In the genomic region with DNA sequence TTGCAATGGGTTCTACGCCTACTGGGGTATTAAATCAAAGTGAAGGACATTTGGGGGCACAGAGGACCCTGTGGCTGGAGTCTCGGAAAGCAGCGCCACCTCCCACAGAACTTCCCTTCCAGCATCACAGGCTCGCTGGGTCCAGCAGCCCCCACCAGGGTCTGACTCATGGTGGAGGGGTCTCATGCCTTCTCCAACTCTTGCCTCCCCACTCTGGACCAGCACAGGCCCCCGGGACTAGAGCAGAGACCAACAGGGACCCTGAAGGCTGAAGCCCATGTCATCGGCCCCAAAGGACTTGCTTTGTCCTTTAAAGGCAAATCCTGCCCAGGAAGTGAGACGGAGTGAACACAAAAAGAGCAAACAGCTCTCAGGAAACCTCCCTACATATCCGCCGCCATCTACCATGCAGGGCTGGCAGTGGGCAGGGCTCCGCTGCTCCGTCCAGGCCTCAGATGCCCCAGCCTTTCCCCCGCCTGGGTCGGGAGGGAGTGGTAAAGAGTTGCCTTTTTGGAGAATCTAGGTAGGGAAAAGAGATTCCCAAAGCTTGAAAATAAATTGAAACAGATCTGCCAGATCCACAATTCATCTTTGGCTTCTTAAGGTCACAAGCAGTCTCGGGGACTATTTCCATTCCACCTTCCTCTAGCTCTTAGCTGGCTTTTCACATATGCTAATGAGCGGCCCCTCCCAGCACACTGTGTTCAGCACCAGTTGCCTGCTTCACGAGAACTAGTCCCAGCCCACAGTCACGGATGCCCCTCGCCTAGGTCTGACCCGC, we compare ENCODE assay signal across 1 cellular context.
TF ChIP-seq lines count a peak whose summit lies in the region.

No MANE protein-coding gene starts in this region.

TF ChIP-seq in GM12878, 131 proteins besides CTCF, POLR2A, EP300 and RAD21 (continued from another document):
- TF ChIP-seq CBX3 (IDR thresholded peaks at IDR 0.05; ENCODE audit: borderline replicate concordance, low read depth): no peak
- TF ChIP-seq POLR2AphosphoS5 (IDR thresholded peaks at IDR 0.05; ENCODE audit: low read length): no peak
- no peak for TF ChIP-seq MTA2 (IDR thresholded peaks at IDR 0.05; ENCODE audit: low read depth)
- no peak for TF ChIP-seq NFYA (IDR thresholded peaks at IDR 0.05; ENCODE audit: borderline replicate concordance, low read depth, low read length)
